Comparison of ENCODE assay signal across 1 cellular context in the genomic region with DNA sequence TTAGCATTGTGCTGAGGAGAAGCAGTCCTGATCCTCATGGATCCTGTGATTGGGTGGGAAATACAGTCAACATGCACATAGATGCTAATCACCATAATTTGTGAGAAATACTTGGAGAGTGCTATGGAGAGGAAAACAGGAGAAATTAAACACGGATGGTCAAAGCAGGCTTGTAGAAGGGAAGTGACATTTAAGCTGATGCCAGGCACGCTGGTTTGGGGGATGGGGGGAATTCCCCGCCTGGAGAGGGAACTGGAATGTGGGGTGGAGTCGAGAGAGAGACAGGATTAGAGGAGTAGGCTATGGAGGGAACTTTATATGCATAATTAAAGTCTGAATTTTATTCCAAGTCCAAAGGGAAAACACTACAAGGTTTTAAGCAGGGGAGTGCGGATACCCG.
TF ChIP-seq lines count a peak whose summit lies in the region.

No MANE protein-coding gene starts in this region.

TF ChIP-seq in H1, 55 proteins besides CTCF, POLR2A, EP300 and RAD21:
- TF ChIP-seq, protein P1, sequence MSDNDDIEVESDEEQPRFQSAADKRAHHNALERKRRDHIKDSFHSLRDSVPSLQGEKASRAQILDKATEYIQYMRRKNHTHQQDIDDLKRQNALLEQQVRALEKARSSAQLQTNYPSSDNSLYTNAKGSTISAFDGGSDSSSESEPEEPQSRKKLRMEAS (IDR thresholded peaks at IDR 0.05): peak; percentile 86
- TF ChIP-seq TEAD4 (IDR thresholded peaks at IDR 0.05; ENCODE audit: low read depth, low read length): peak; percentile 96
- peak; percentile 88 for TF ChIP-seq SP1 (IDR thresholded peaks at IDR 0.05; ENCODE audit: low read depth, low read length)
- no peak for TF ChIP-seq KDM5A (IDR thresholded peaks at IDR 0.05; ENCODE audit: low read length)
- no peak for TF ChIP-seq GTF2F1 (IDR thresholded peaks at IDR 0.05; ENCODE audit: borderline replicate concordance, low read depth, low read length)
- TF ChIP-seq ASH2L (IDR thresholded peaks at IDR 0.05; ENCODE audit: low read length): peak; percentile 79
- TF ChIP-seq, protein P2, sequence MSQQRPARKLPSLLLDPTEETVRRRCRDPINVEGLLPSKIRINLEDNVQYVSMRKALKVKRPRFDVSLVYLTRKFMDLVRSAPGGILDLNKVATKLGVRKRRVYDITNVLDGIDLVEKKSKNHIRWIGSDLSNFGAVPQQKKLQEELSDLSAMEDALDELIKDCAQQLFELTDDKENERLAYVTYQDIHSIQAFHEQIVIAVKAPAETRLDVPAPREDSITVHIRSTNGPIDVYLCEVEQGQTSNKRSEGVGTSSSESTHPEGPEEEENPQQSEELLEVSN (IDR thresholded peaks at IDR 0.05): 0 out of 2 replicates have a peak, but pooled peaks have one; percentile 11
- TF ChIP-seq YY1 (IDR thresholded peaks at IDR 0.05; ENCODE audit: low read depth, low read length): 0 out of 2 replicates have a peak, but pooled peaks have one; percentile 10
- TF ChIP-seq TCF12 (IDR thresholded peaks at IDR 0.05; ENCODE audit: low read depth, low read length): 0 out of 2 replicates have a peak, but pooled peaks have one; percentile 41
